ENCODE assay signal across 8 cellular contexts in genomic region chr17:5191541-5192417, GRCh38. TPM values are rescaled to one million over a fixed set of nuclear protein-coding genes. Genes with fewer than 3 reads are reported as not detected.
DNase-seq lines count a peak whose midpoint lies in the region; ATAC-seq and TF ChIP-seq lines count a peak whose summit lies in the region.

ZNF594 (minus strand) TSS chr17:5191868; CDS start chr17:5184256, 7,612 bp downstream.

- H3K9me3 ChIP-seq in breast epithelium (peaks cover 14 to 29% of the 10 kb centered on the region in 2 donors), iPS-20b (ENCODE audit: insufficient read depth, low read depth, low read length) (peaks cover 44% of the 10 kb centered on the region)

- DNase-seq in NCI-H2171 (lab: John Stamatoyannopoulos, UW): peak; percentile 95
- DNase-seq in breast epithelium (ENCODE audit: low spot score in 2 of 2): peak; percentile 93 to 96

- H3K9ac ChIP-seq in iPS-20b (ENCODE audit: low read depth, low read length): peak within 1 kb of the TSS; percentile 91

- intact Hi-C loops in breast epithelium (cut with DNase I; ENCODE audit: low total_unique reads): no loop called here

- H3K27ac ChIP-seq in ACC112 (ENCODE audit: low read depth, low read length) (peak within 1 kb of the TSS; percentile 55), VCaP (peak within 1 kb of the TSS; percentile 72), breast epithelium (peak within 1 kb of the TSS; percentile 66 to 83), iPS-20b (ENCODE audit: low read length) (peak within 1 kb of the TSS; percentile 70), skin epidermis (peak within 1 kb of the TSS in 20 of 21 experiments; percentile 32 to 90 (median 82))

- H2AFZ ChIP-seq in ACC112 (ENCODE audit: low read length, unreplicated experiment): peak within 1 kb of the TSS; percentile 99

- H3K36me3 ChIP-seq in ACC112 (ENCODE audit: insufficient read depth, low read length) (peaks cover 34% of the 10 kb centered on the region), breast epithelium (no peaks in the 10 kb centered on the region), iPS-20b (ENCODE audit: insufficient read depth, low read depth, low read length) (peaks cover 32% of the 10 kb centered on the region)

- H3K4me3 ChIP-seq in ACC112 (ENCODE audit: low read depth, low read length): peak within 1 kb of the TSS; percentile 95
- peak within 1 kb of the TSS; percentile 78 to 87 (median 85) for H3K4me3 ChIP-seq in breast epithelium
- H3K4me3 ChIP-seq in iPS-20b (ENCODE audit: low read length): peak within 1 kb of the TSS; percentile 99
- H3K4me3 ChIP-seq in skin epidermis: peak within 1 kb of the TSS; percentile 58 to 92 (median 77)

- TF ChIP-seq POLR2A in breast epithelium (IDR thresholded peaks at IDR 0.05): peak; percentile 44

- H3K27me3 ChIP-seq in ACC112 (ENCODE audit: insufficient read depth, low read length) (no peaks in the 10 kb centered on the region), breast epithelium (no peaks in the 10 kb centered on the region), iPS-20b (ENCODE audit: insufficient read depth, low read length) (no peaks in the 10 kb centered on the region)

- TF ChIP-seq CTCF in VCaP (conservative IDR thresholded peaks at IDR 0.05): peak; percentile 87
- TF ChIP-seq CTCF in breast epithelium (IDR thresholded peaks at IDR 0.05): peak; percentile 56 to 64 (median 58)

- peaks cover 13% of the 10 kb centered on the region for H3K79me2 ChIP-seq in ACC112 (ENCODE audit: control insufficient read depth, insufficient read depth, low read length, unreplicated experiment)

- H3K4me1 ChIP-seq in ACC112 (ENCODE audit: control insufficient read depth, insufficient read depth, low read length, unreplicated experiment) (peaks cover 7% of the 10 kb centered on the region), breast epithelium (no peaks in the 10 kb centered on the region), iPS-20b (ENCODE audit: insufficient read depth, low read length) (peaks cover 4% of the 10 kb centered on the region; the same call in 1 of the 2 replicates)

- ATAC-seq in GM18861 (IDR thresholded peaks at IDR 0.05; ENCODE audit: unreplicated experiment) (peak; percentile 91), HG03097 (IDR thresholded peaks at IDR 0.05; ENCODE audit: low FRiP score, unreplicated experiment) (peak; percentile 98)

RNA-seq across cellular contexts. Expression of gene ZNF594, which starts in this region (rescaled TPM):
- 10 to 100 TPM in 2 of 3 donors, 1 to 10 TPM in 1; 9.4 to 27.7 (median 22.6) TPM for total RNA-seq in breast epithelium

Comparison
In these comparisons a context has a peak if more than half of its experiments do, and no peak if none do; other contexts are left out.
1. Peak in every context shown above with its lines: DNase-seq, ATAC-seq, H3K4me3 ChIP-seq and H3K27ac ChIP-seq.